9 cellular contexts compared by ENCODE assay signal in genomic region chr2:222424281-222424728, GRCh38. TPM values are rescaled to one million over a fixed set of nuclear protein-coding genes. Genes with fewer than 3 reads are reported as not detected.
DNase-seq lines count a peak whose midpoint lies in the region; ATAC-seq, FAIRE-seq and TF ChIP-seq lines count a peak whose summit lies in the region.
"Had no signal": no experiment of that assay in that cellular context is flagged by ENCODE, and none has a peak within 500 bp of the region (broad histone marks: within the 10 kb centered on the region; RNA-seq: fewer than 3 reads in every experiment).

TSS of gene SGPP2 (plus strand) at chr2:222424543. CDS start at chr2:222424603, 60 bp downstream.

- no peaks in the 10 kb centered on the region for H3K9me3 ChIP-seq in pancreas

- FAIRE-seq in pancreas (lab: Jason Lieb, UNC): no peak

- peak within 1 kb of the TSS; percentile 42 to 70 (median 45) for H3K4me3 ChIP-seq in pancreas

- peak; percentile 23 for ATAC-seq in HG03139 (IDR thresholded peaks at IDR 0.05; ENCODE audit: unreplicated experiment)
- ATAC-seq in foreskin keratinocyte: peak; percentile 57
- peak; percentile 79 to 90 (median 85) for ATAC-seq in pancreas
- no peak for ATAC-seq in HG02970 (IDR thresholded peaks at IDR 0.05; ENCODE audit: low FRiP score, unreplicated experiment)

- intact Hi-C loops in pancreas (cut with DNase I): no loop called here

- no peaks in the 10 kb centered on the region for H3K4me1 ChIP-seq in foreskin keratinocyte
- H3K4me1 ChIP-seq in pancreas: no peaks in the 10 kb centered on the region

- TF ChIP-seq CTCF in foreskin keratinocyte (conservative IDR thresholded peaks at IDR 0.05) (no peak), pancreas (IDR thresholded peaks at IDR 0.05) (no peak)

- H3K27ac ChIP-seq in foreskin keratinocyte (no peak within 1 kb of the TSS), pancreas (peak within 1 kb of the TSS in 2 of 4 donors; percentile 51 to 75)

- WGBS in pancreas, 2 donors: 0 to 1% methylated on average over 38 to 61 of the region's 61 CpGs

- H3K27me3 ChIP-seq in foreskin keratinocyte (peaks cover 53% of the 10 kb centered on the region), pancreas (peaks cover 0 to 3% (median 0%) of the 10 kb centered on the region in 4 donors)

- H3K36me3 ChIP-seq in pancreas: no peaks in the 10 kb centered on the region

- DNase-seq in activated T-cell treated with anti-CD3 and anti-CD28 coated beads for 48 hours (ENCODE audit: low read depth) (peak; percentile 8), activated T-cell treated with anti-CD3 and anti-CD28 coated beads for 4 hours (no peak), foreskin keratinocyte (no peak), pancreas (peak in 5 of 6 donors; percentile 30 to 80 (median 42)), NCI-H446 treated with DMSO at 0.1 percent for 48 hours (lab: John Stamatoyannopoulos, UW) (no peak)
- peak; percentile 28 to 29 for DNase-seq in activated CD4-positive, alpha-beta T cell treated with anti-CD3 and anti-CD28 coated beads, Interleukin-2, amount 50 U/mL, for 48 hours
- DNase-seq: DND-41 had no signal

RNA-seq across cellular contexts. Expression of gene SGPP2, which starts in this region (rescaled TPM):
- 0.07 and 0.14 TPM in 2 replicates for total RNA-seq in foreskin keratinocyte
- 0.01 and 0.03 TPM in 2 replicates for polyA plus RNA-seq in foreskin keratinocyte
- total RNA-seq in pancreas: 10 to 100 TPM in 2 of 6 donors, 1 to 10 TPM in 4; 1.6 to 10.4 (median 3.6) TPM
- 1 to 10 TPM in 1 of 2 donors, under 1 TPM in 1; 0.80 to 6.2 TPM for polyA plus RNA-seq in pancreas

Comparison
In these comparisons a context has a peak if more than half of its experiments do, and no peak if none do; other contexts are left out.
1. DNase-seq: peak in activated T-cell treated with anti-CD3 and anti-CD28 coated beads for 48 hours (single experiment), activated CD4-positive, alpha-beta T cell treated with anti-CD3 and anti-CD28 coated beads, Interleukin-2, amount 50 U/mL, for 48 hours (2 of 2) and pancreas (5 of 6); none in activated T-cell treated with anti-CD3 and anti-CD28 coated beads for 4 hours (single experiment), foreskin keratinocyte (0 of 2) and NCI-H446 treated with DMSO at 0.1 percent for 48 hours (single experiment).
2. Peak in ATAC-seq in foreskin keratinocyte; RNA of the gene not detected or under 1 TPM.